25 cellular contexts compared by ENCODE assay signal in the genomic region with DNA sequence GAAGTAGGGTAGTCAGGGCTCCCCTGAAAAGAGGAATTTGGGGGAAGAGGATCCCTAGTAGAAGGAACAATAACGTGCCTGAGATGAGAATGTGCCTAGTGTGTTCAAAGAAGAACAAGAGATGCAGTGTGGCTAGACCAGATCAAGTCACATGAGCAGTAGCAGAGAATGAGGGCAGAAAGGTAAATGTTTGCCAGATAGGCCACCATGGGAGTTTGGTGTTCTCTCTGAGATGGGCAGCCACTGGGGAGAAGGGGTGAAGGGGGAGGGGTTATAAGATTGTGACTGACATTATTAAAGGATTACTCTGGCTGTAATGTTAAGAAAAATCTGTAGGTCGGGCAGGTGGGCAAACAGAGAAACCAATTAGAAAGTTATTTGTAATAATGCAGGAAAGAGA.
DNase-seq lines count a peak whose midpoint lies in the region; ATAC-seq and TF ChIP-seq lines count a peak whose summit lies in the region.
"Had no signal": no experiment of that assay in that cellular context is flagged by ENCODE, and none has a peak within 500 bp of the region (broad histone marks: within the 10 kb centered on the region; RNA-seq: fewer than 3 reads in every experiment).

No MANE protein-coding gene starts in this region.

- intact Hi-C loops in psoas muscle (cut with DNase I), result no loop called here

- no peaks in the 10 kb centered on the region for H3K27me3 ChIP-seq in BLaER1
- H3K27me3 ChIP-seq in HUES6 (ENCODE audit: control insufficient read depth, insufficient read depth, low read length), result no peaks in the 10 kb centered on the region
- H3K27me3 ChIP-seq in mesendoderm (ENCODE audit: insufficient read depth, low read length, poor library complexity), result no peaks in the 10 kb centered on the region
- H3K27me3 ChIP-seq in psoas muscle (ENCODE audit: insufficient read depth in 3 of 3, low read length in 2 of 3), result no peaks in the 10 kb centered on the region
- H3K27me3 ChIP-seq: colonic mucosa, tibial nerve had no signal

- no peak for ATAC-seq in activated T-helper 17 cell treated with anti-CD3 and anti-CD28 coated beads, Interleukin-2, amount 50 U/mL, for 72 hours (replicated peaks)
- no peak for ATAC-seq in HG02938 (IDR thresholded peaks at IDR 0.05; ENCODE audit: unreplicated experiment)
- ATAC-seq in psoas muscle, result no peak
- ATAC-seq in GM19324 (IDR thresholded peaks at IDR 0.05; ENCODE audit: low FRiP score, unreplicated experiment), result no peak
- ATAC-seq: stimulated activated effector memory CD8-positive, alpha-beta T cell treated with anti-CD3 and anti-CD28 coated beads, Interleukin-12 subunit alpha, Interleukin-12 subunit beta, amount 100 ng/mL, for 72 hours had no signal

- H3K9ac ChIP-seq in BLaER1 (no peak overlapping the region), HUES6 (ENCODE audit: low read length) (peak overlapping the region; percentile 63), mesendoderm (ENCODE audit: low read length) (no peak overlapping the region)

- no peak overlapping the region for H3K4me3 Mint-ChIP-seq in activated T-helper 17 cell treated with anti-CD3 and anti-CD28 coated beads, Interleukin-2, amount 50 U/mL, for 72 hours
- H3K4me3 Mint-ChIP-seq: activated T-cell treated with anti-CD3 and anti-CD28 coated beads, Interleukin-2, amount 50 U/mL, for 24 hours; stimulated activated effector memory CD8-positive, alpha-beta T cell treated with anti-CD3 and anti-CD28 coated beads, Interleukin-12 subunit alpha, Interleukin-12 subunit beta, amount 100 ng/mL, for 72 hours had no signal

- H3K79me1 ChIP-seq in mesendoderm (ENCODE audit: low read length), result no peaks in the 10 kb centered on the region

- peaks cover 6% of the 10 kb centered on the region for H3K36me3 Mint-ChIP-seq in activated T-helper 17 cell treated with anti-CD3 and anti-CD28 coated beads, Interleukin-2, amount 50 U/mL, for 72 hours (ENCODE audit: low read depth)
- H3K36me3 Mint-ChIP-seq: stimulated activated effector memory CD8-positive, alpha-beta T cell treated with anti-CD3 and anti-CD28 coated beads, Interleukin-12 subunit alpha, Interleukin-12 subunit beta, amount 100 ng/mL, for 72 hours had no signal

- H3K27ac ChIP-seq in BLaER1 (peak overlapping the region; percentile 24; the same call in 1 of the 2 replicates), HUES6 (ENCODE audit: low read depth, low read length) (peak overlapping the region; percentile 61), mesendoderm (ENCODE audit: low read depth, low read length) (peak overlapping the region; percentile 45), psoas muscle (no peak overlapping the region)
- H3K27ac ChIP-seq: colonic mucosa, epithelial cell of prostate, tibial nerve, VCaP had no signal

- H3K4me1 ChIP-seq in BLaER1 (peaks cover 28% of the 10 kb centered on the region), HUES6 (ENCODE audit: control insufficient read depth, insufficient read depth, low read length) (peaks cover 42% of the 10 kb centered on the region), mesendoderm (ENCODE audit: control insufficient read depth, low read depth, low read length) (peaks cover 8% of the 10 kb centered on the region), psoas muscle (no peaks in the 10 kb centered on the region)
- H3K4me1 ChIP-seq: colonic mucosa, tibial nerve had no signal

- H4K5ac ChIP-seq in mesendoderm (ENCODE audit: low read length), result no peak overlapping the region

- H3K9me3 Mint-ChIP-seq in activated T-helper 17 cell treated with anti-CD3 and anti-CD28 coated beads, Interleukin-2, amount 50 U/mL, for 72 hours, result no peaks in the 10 kb centered on the region
- H3K9me3 Mint-ChIP-seq: activated T-cell treated with anti-CD3 and anti-CD28 coated beads, Interleukin-2, amount 50 U/mL, for 24 hours; stimulated activated effector memory CD8-positive, alpha-beta T cell treated with anti-CD3 and anti-CD28 coated beads, Interleukin-12 subunit alpha, Interleukin-12 subunit beta, amount 100 ng/mL, for 72 hours had no signal

- no peak overlapping the region for H4K8ac ChIP-seq in mesendoderm (ENCODE audit: low read depth, low read length)

- no peaks in the 10 kb centered on the region for H3K36me3 ChIP-seq in BLaER1
- no peaks in the 10 kb centered on the region for H3K36me3 ChIP-seq in HUES6 (ENCODE audit: control insufficient read depth, insufficient read depth, low read length)
- no peaks in the 10 kb centered on the region for H3K36me3 ChIP-seq in mesendoderm (ENCODE audit: control insufficient read depth, insufficient read depth, low read length)
- H3K36me3 ChIP-seq in psoas muscle (ENCODE audit: insufficient read depth in 1 of 2, low read depth in 1 of 2), result no peaks in the 10 kb centered on the region
- H3K36me3 ChIP-seq: colonic mucosa, HAP-1, tibial nerve had no signal

- no peak overlapping the region for H3K27ac Mint-ChIP-seq in activated T-helper 17 cell treated with anti-CD3 and anti-CD28 coated beads, Interleukin-2, amount 50 U/mL, for 72 hours
- H3K27ac Mint-ChIP-seq: activated T-cell treated with anti-CD3 and anti-CD28 coated beads, Interleukin-2, amount 50 U/mL, for 24 hours; stimulated activated effector memory CD8-positive, alpha-beta T cell treated with anti-CD3 and anti-CD28 coated beads, Interleukin-12 subunit alpha, Interleukin-12 subunit beta, amount 100 ng/mL, for 72 hours had no signal

- H3K4me3 ChIP-seq in BLaER1, result no peak overlapping the region
- no peak overlapping the region for H3K4me3 ChIP-seq in HUES6 (ENCODE audit: low read depth, low read length)
- no peak overlapping the region for H3K4me3 ChIP-seq in mesendoderm (ENCODE audit: low read length)
- no peak overlapping the region for H3K4me3 ChIP-seq in psoas muscle
- H3K4me3 ChIP-seq: colonic mucosa, HAP-1, tibial nerve had no signal

- H3K9me3 ChIP-seq in BLaER1 (no peaks in the 10 kb centered on the region), HUES6 (ENCODE audit: control insufficient read depth, insufficient read depth, low read depth, low read length) (no peaks in the 10 kb centered on the region), psoas muscle (no peaks in the 10 kb centered on the region)
- H3K9me3 ChIP-seq: colonic mucosa, HAP-1, tibial nerve had no signal

- peak overlapping the region; percentile 25 for H3K18ac ChIP-seq in mesendoderm (ENCODE audit: low read length)

- TF ChIP-seq CTCF in psoas muscle (IDR thresholded peaks at IDR 0.05), result no peak

- H3K4ac ChIP-seq in mesendoderm (ENCODE audit: low read depth, low read length), result no peak overlapping the region

- H3K4me1 Mint-ChIP-seq in activated T-helper 17 cell treated with anti-CD3 and anti-CD28 coated beads, Interleukin-2, amount 50 U/mL, for 72 hours, result peaks cover 4% of the 10 kb centered on the region

- peak overlapping the region; percentile 29 for H2BK120ac ChIP-seq in mesendoderm (ENCODE audit: low read depth, low read length)

- peak overlapping the region; percentile 82 for H3K56ac ChIP-seq in mesendoderm (ENCODE audit: low read length)

- H3K23ac ChIP-seq in mesendoderm (ENCODE audit: low read length), result no peak overlapping the region

- DNase-seq in NCI-H82 treated with DMSO at 0.1 percent for 48 hours (lab: John Stamatoyannopoulos, UW; ENCODE audit: unreplicated experiment), result peak; percentile 62
- no peak for DNase-seq in mesendoderm
- no peak for DNase-seq in psoas muscle
- DNase-seq: activated CD4-positive, alpha-beta T cell treated with anti-CD3 and anti-CD28 coated beads for 48 hours; activated gamma-delta T cell treated with Interleukin-2 at 50 U/mL for 16 hours; activated T-cell treated with anti-CD3 and anti-CD28 coated beads, Interleukin-2, amount 50 U/mL, for 24 hours; colonic mucosa; effector CD8-positive, alpha-beta T cell; hippocampal formation; left ventricle myocardium superior; NCI-H1048; NCI-H226; NCI-H526 treated with DMSO at 0.1 percent for 48 hours; occipital lobe; SW 1271 had no signal

- H2BK15ac ChIP-seq in mesendoderm (replicated peaks; ENCODE audit: low read depth), result no peak overlapping the region

- peak overlapping the region; percentile 72 for H2AK5ac ChIP-seq in mesendoderm (ENCODE audit: low read length)

- H3K4me2 ChIP-seq in BLaER1, result peak overlapping the region; percentile 58
- no peak overlapping the region for H3K4me2 ChIP-seq in mesendoderm (ENCODE audit: low read length)

- H3K79me2 ChIP-seq in mesendoderm (ENCODE audit: control insufficient read depth, insufficient read depth, low read length), result no peaks in the 10 kb centered on the region

- no peaks in the 10 kb centered on the region for H4K20me1 ChIP-seq in BLaER1

- H3K27me3 Mint-ChIP-seq in activated T-helper 17 cell treated with anti-CD3 and anti-CD28 coated beads, Interleukin-2, amount 50 U/mL, for 72 hours, result no peaks in the 10 kb centered on the region
- H3K27me3 Mint-ChIP-seq: activated T-cell treated with anti-CD3 and anti-CD28 coated beads, Interleukin-2, amount 50 U/mL, for 24 hours had no signal

- H2BK5ac ChIP-seq in mesendoderm (ENCODE audit: low read length), result peak overlapping the region; percentile 83

- WGBS in mesendoderm (ENCODE audit: extremely low coverage, insufficient coverage, low lambda C conversion rate), result no CpG with 5 or more reads among the region's 2 CpGs
- 85 to 93% (median 93%) methylated on average over 2 of the region's 2 CpGs for WGBS in psoas muscle, 3 donors
